8 cellular contexts compared by ENCODE assay signal in genomic region chr21:24895885-24896734, GRCh38.
DNase-seq lines count a peak whose midpoint lies in the region; ATAC-seq and TF ChIP-seq lines count a peak whose summit lies in the region.

No MANE protein-coding gene starts in this region.

- H3K27ac ChIP-seq in AG04450 (ENCODE audit: low read depth, low read length) = no peak overlapping the region

- H3K27me3 ChIP-seq in AG04450 (ENCODE audit: control insufficient read depth, insufficient read depth, low read length) = no peaks in the 10 kb centered on the region
- no peaks in the 10 kb centered on the region for H3K27me3 ChIP-seq in NT2/D1 (ENCODE audit: insufficient read depth, insufficient read length)

- H3K36me3 ChIP-seq in NT2/D1 (ENCODE audit: insufficient read depth, insufficient read length, low read length) = no peaks in the 10 kb centered on the region

- peaks cover 3% of the 10 kb centered on the region for H3K4me1 Mint-ChIP-seq in glutamatergic neuron (ENCODE audit: low read depth, unreplicated experiment)
- H3K4me1 Mint-ChIP-seq in activated T-cell treated with anti-CD3 and anti-CD28 coated beads, Interleukin-2, amount 50 U/mL, for 24 hours (ENCODE audit: low read depth) = no peaks in the 10 kb centered on the region

- ATAC-seq in GM19035 (IDR thresholded peaks at IDR 0.05; ENCODE audit: unreplicated experiment) (peak; percentile 65), HG03159 (IDR thresholded peaks at IDR 0.05; ENCODE audit: unreplicated experiment) (peak; percentile 55)

- no peak overlapping the region for H3K27ac Mint-ChIP-seq in glutamatergic neuron (ENCODE audit: unreplicated experiment)
- no peak overlapping the region for H3K27ac Mint-ChIP-seq in activated T-cell treated with anti-CD3 and anti-CD28 coated beads, Interleukin-2, amount 50 U/mL, for 24 hours

- H3K4me3 ChIP-seq in AG04450 (ENCODE audit: low read depth, low read length) (no peak overlapping the region), NT2/D1 (ENCODE audit: insufficient read length, low read depth) (no peak overlapping the region), lower leg skin (ENCODE audit: low read depth, poor library complexity, severe bottlenecking) (no peak overlapping the region)

- POLR2A ChIA-PET in AG04450 (lab: Yijun Ruan, JAX) = no interaction called here

- no peaks in the 10 kb centered on the region for H3K27me3 Mint-ChIP-seq in glutamatergic neuron (ENCODE audit: unreplicated experiment)
- H3K27me3 Mint-ChIP-seq in activated T-cell treated with anti-CD3 and anti-CD28 coated beads, Interleukin-2, amount 50 U/mL, for 24 hours = no peaks in the 10 kb centered on the region

- no peak overlapping the region for H3K9ac ChIP-seq in NT2/D1 (ENCODE audit: insufficient read length, low read depth)

- no peak overlapping the region for H3K4me3 Mint-ChIP-seq in glutamatergic neuron (ENCODE audit: unreplicated experiment)
- H3K4me3 Mint-ChIP-seq in activated T-cell treated with anti-CD3 and anti-CD28 coated beads, Interleukin-2, amount 50 U/mL, for 24 hours = no peak overlapping the region

- no peak for TF ChIP-seq POLR2A in lower leg skin (IDR thresholded peaks at IDR 0.05)

- WGBS in lower leg skin, 2 donors = 78 to 84% methylated on average over 3 of the region's 3 CpGs

- H3K9me3 ChIP-seq in AG04450 (ENCODE audit: control insufficient read depth, insufficient read depth, low read length) (no peaks in the 10 kb centered on the region), NT2/D1 (ENCODE audit: insufficient read depth, low read length) (no peaks in the 10 kb centered on the region)

- peak; percentile 61 for TF ChIP-seq CTCF in AG04450 (IDR thresholded peaks at IDR 0.05; ENCODE audit: low read depth, low read length)
- TF ChIP-seq CTCF in glutamatergic neuron (IDR thresholded peaks at IDR 0.05; ENCODE audit: partially characterized antibody, unreplicated experiment) = peak; percentile 31
- no peak for TF ChIP-seq CTCF in lower leg skin (IDR thresholded peaks at IDR 0.05)

- H3K4me1 ChIP-seq in NT2/D1 (ENCODE audit: insufficient read depth, insufficient read length) = no peaks in the 10 kb centered on the region

- intact Hi-C loops in lower leg skin (cut with DNase I; ENCODE audit: low total_unique reads) = no loop called here

- no peaks in the 10 kb centered on the region for H3K9me3 Mint-ChIP-seq in glutamatergic neuron (ENCODE audit: unreplicated experiment)
- no peaks in the 10 kb centered on the region for H3K9me3 Mint-ChIP-seq in activated T-cell treated with anti-CD3 and anti-CD28 coated beads, Interleukin-2, amount 50 U/mL, for 24 hours

- H3K36me3 Mint-ChIP-seq in glutamatergic neuron (ENCODE audit: unreplicated experiment) = no peaks in the 10 kb centered on the region
- no peaks in the 10 kb centered on the region for H3K36me3 Mint-ChIP-seq in activated T-cell treated with anti-CD3 and anti-CD28 coated beads, Interleukin-2, amount 50 U/mL, for 24 hours (ENCODE audit: low read depth)

- CTCF ChIA-PET in AG04450 (lab: Charles Lee) = interaction anchor here (0.6 to 3.3 kb wide), 9 partner anchors 9 to 489 kb away, joined by 3 to 30 read pairs (median 3); no protein-coding TSS in a partner anchor

- no peak for DNase-seq in AG04450 (ENCODE audit: low read depth, low spot score)
- DNase-seq in NT2/D1 (ENCODE audit: low read depth, low spot score) = peak; percentile 30
- DNase-seq in glutamatergic neuron = no peak
- DNase-seq in SHP77 (lab: John Stamatoyannopoulos, UW) = no peak
- DNase-seq in lower leg skin (ENCODE audit: low spot score in 2 of 2) = no peak
- no peak for DNase-seq in activated T-cell treated with anti-CD3 and anti-CD28 coated beads, Interleukin-2, amount 50 U/mL, for 24 hours

Comparison
In these comparisons a context has a peak if more than half of its experiments do, and no peak if none do; other contexts are left out.
1. CTCF ChIP-seq: peak in AG04450 (single experiment) and glutamatergic neuron (single experiment); none in lower leg skin (0 of 3).